In genomic region chr11:41245704-41246398, GRCh38 we compare ENCODE assay signal across 16 cellular contexts.
A peak's percentile ranks its signal among the peaks of the same experiment; 100 is the strongest.
DNase-seq lines count a peak whose midpoint lies in the region; ATAC-seq and TF ChIP-seq lines count a peak whose summit lies in the region.
"Had no signal": no experiment of that assay in that cellular context is flagged by ENCODE, and none has a peak within 500 bp of the region (broad histone marks: within the 10 kb centered on the region; RNA-seq: fewer than 3 reads in every experiment).

No MANE protein-coding gene starts in this region.

- H2BK15ac ChIP-seq in mesendoderm (replicated peaks; ENCODE audit: low read depth), result no peak overlapping the region

- H3K4me1 ChIP-seq in mesendoderm (ENCODE audit: control insufficient read depth, low read depth, low read length), result peaks cover 3% of the 10 kb centered on the region

- no peaks in the 10 kb centered on the region for H3K79me2 ChIP-seq in mesendoderm (ENCODE audit: control insufficient read depth, insufficient read depth, low read length)

- H3K79me1 ChIP-seq in mesendoderm (ENCODE audit: low read length), result no peaks in the 10 kb centered on the region

- no peak overlapping the region for H3K27ac ChIP-seq in mesendoderm (ENCODE audit: low read depth, low read length)
- H3K27ac ChIP-seq: brain microvascular endothelial cell had no signal

- H4K5ac ChIP-seq in mesendoderm (ENCODE audit: low read length), result no peak overlapping the region

- no peaks in the 10 kb centered on the region for H3K36me3 ChIP-seq in GM06990 (ENCODE audit: control insufficient read depth, insufficient read depth, low read length)
- no peaks in the 10 kb centered on the region for H3K36me3 ChIP-seq in H7 (replicated peaks; ENCODE audit: control insufficient read depth, insufficient read depth, low read length)
- no peaks in the 10 kb centered on the region for H3K36me3 ChIP-seq in mesendoderm (ENCODE audit: control insufficient read depth, insufficient read depth, low read length)
- H3K36me3 ChIP-seq: brain microvascular endothelial cell had no signal

- no peak for DNase-seq in GM06990 (ENCODE audit: extremely low read depth, insufficient read length)
- peak; percentile 24 for DNase-seq in H7
- DNase-seq in epithelial cell of proximal tubule (ENCODE audit: low read depth), result no peak
- peak; percentile 42 for DNase-seq in mesendoderm
- no peak for DNase-seq in stimulated activated CD4-positive, alpha-beta T cell treated with anti-CD3 and anti-CD28 coated beads, Interleukin-4, amount 100 ng/mL, for 1 hour
- DNase-seq: activated CD8-positive, alpha-beta memory T cell treated with anti-CD3 and anti-CD28 coated beads, Interleukin-2, amount 50 U/mL, for 48 hours; activated naive CD4-positive, alpha-beta T cell treated with anti-CD3 and anti-CD28 coated beads for 36 hours; brain microvascular endothelial cell; DMS79 treated with DMSO at 0.1 percent for 48 hours; Karpas-422; NCI-H187; nucleus accumbens; RPMI8226; stimulated activated naive B cell treated with anti-CD40 and anti-IgM and Interleukin-4, amounts not matched to agents 10 μg/mL and 1 μg/mL and 100 μg/mL, for 72 hours had no signal

- H3K23ac ChIP-seq in mesendoderm (ENCODE audit: low read length), result no peak overlapping the region

- no CpG with 5 or more reads among the region's 10 CpGs for WGBS in mesendoderm (ENCODE audit: extremely low coverage, insufficient coverage, low lambda C conversion rate)

- no peak overlapping the region for H2BK120ac ChIP-seq in mesendoderm (ENCODE audit: low read depth, low read length)

- H3K18ac ChIP-seq in mesendoderm (ENCODE audit: low read length), result no peak overlapping the region

- no peak overlapping the region for H3K56ac ChIP-seq in mesendoderm (ENCODE audit: low read length)

- no peak overlapping the region for H3K4me3 ChIP-seq in GM06990 (replicated peaks; ENCODE audit: low read depth, low read length)
- H3K4me3 ChIP-seq in H7 (ENCODE audit: insufficient read depth, low read depth, low read length), result no peak overlapping the region
- no peak overlapping the region for H3K4me3 ChIP-seq in epithelial cell of proximal tubule (ENCODE audit: low read depth, low read length)
- no peak overlapping the region for H3K4me3 ChIP-seq in mesendoderm (ENCODE audit: low read length)

- no peak overlapping the region for H4K8ac ChIP-seq in mesendoderm (ENCODE audit: low read depth, low read length)

- no peak overlapping the region for H2BK5ac ChIP-seq in mesendoderm (ENCODE audit: low read length)

- ATAC-seq in HG02642 (IDR thresholded peaks at IDR 0.05; ENCODE audit: poor library complexity, unreplicated experiment), result no peak
- ATAC-seq in HG03139 (IDR thresholded peaks at IDR 0.05; ENCODE audit: unreplicated experiment), result no peak

- H2AK5ac ChIP-seq in mesendoderm (ENCODE audit: low read length), result no peak overlapping the region

- H3K4ac ChIP-seq in mesendoderm (ENCODE audit: low read depth, low read length), result no peak overlapping the region

- H3K9ac ChIP-seq in mesendoderm (ENCODE audit: low read length), result no peak overlapping the region

- H3K27me3 ChIP-seq in GM06990 (replicated peaks; ENCODE audit: control insufficient read depth, insufficient read depth, low read length) (no peaks in the 10 kb centered on the region), H7 (ENCODE audit: control insufficient read depth, insufficient read depth, low read length) (no peaks in the 10 kb centered on the region), mesendoderm (ENCODE audit: insufficient read depth, low read length, poor library complexity) (no peaks in the 10 kb centered on the region)
- H3K27me3 ChIP-seq: brain microvascular endothelial cell had no signal

- H3K4me2 ChIP-seq in mesendoderm (ENCODE audit: low read length), result no peak overlapping the region

- peak; percentile 10 for TF ChIP-seq CTCF in GM06990 (IDR thresholded peaks at IDR 0.05; ENCODE audit: insufficient read depth, low read length, poor library complexity, severe bottlenecking)
- peak; percentile 38 for TF ChIP-seq CTCF in epithelial cell of proximal tubule (conservative IDR thresholded peaks at IDR 0.05; ENCODE audit: low read depth, low read length)

Comparison
In these comparisons a context has a peak if more than half of its experiments do, and no peak if none do; other contexts are left out.
1. DNase-seq: peak in H7 (single experiment) and mesendoderm (single experiment); none in GM06990 (single experiment), epithelial cell of proximal tubule (single experiment) and stimulated activated CD4-positive, alpha-beta T cell treated with anti-CD3 and anti-CD28 coated beads, Interleukin-4, amount 100 ng/mL, for 1 hour (single experiment).